In the genomic region with DNA sequence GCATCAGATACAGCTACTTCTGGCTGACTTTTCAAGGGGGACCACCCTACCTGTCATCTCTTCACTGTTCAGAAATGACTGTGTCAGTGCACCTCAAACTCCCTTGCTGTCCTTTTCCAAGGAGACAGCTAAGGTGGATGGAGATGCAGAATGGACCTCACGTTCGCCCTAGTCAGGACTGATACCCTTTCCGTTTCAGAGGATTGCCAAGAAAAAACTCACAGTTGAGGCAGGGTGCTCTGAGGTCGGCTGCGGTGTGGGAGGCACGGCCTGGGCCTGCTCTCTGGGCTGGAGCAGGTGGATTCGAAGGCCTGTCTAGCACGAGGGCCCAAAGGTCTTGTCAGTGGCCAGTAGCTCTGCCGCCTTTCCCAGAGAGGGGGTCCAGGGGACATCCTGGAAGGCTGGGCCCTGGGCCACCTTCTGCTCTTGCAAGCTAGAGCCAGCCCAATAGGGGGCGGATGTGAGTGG, we compare ENCODE assay signal across 2 cellular contexts.
TF ChIP-seq lines count a peak whose summit lies in the region.

No MANE protein-coding gene starts in this region.

TF ChIP-seq in SK-N-SH, 30 proteins besides CTCF, POLR2A, EP300 and RAD21:
- TF ChIP-seq SMC3 (IDR thresholded peaks at IDR 0.05; ENCODE audit: low read depth, low read length): peak; percentile 31; the same call in 1 of the 2 replicates
- no peak for TF ChIP-seq EZH2phosphoT487 (IDR thresholded peaks at IDR 0.05; ENCODE audit: borderline replicate concordance, low read depth)
TF ChIP-seq in SK-N-SH: peak in this region for 1.

TF ChIP-seq in H1, 55 proteins besides CTCF, POLR2A, EP300 and RAD21:
- TF ChIP-seq SIN3A (conservative IDR thresholded peaks at IDR 0.05 in 1 of 2, IDR thresholded peaks at IDR 0.05 in 1 of 2; ENCODE audit: low read depth in 1 of 2, low read length in 2 of 2) (peak in 1 of 2 experiments; percentile 66; a peak in 2 of 4 replicates), BRCA1 (IDR thresholded peaks at IDR 0.05; ENCODE audit: low read depth, low read length) (no peak; the same call in 1 of the 2 replicates), EZH2 (IDR thresholded peaks at IDR 0.05; ENCODE audit: low read depth, low read length, severe bottlenecking) (no peak), CREB1 (IDR thresholded peaks at IDR 0.05) (no peak), SIX5 (IDR thresholded peaks at IDR 0.05; ENCODE audit: low read depth, low read length) (no peak), CHD7 (IDR thresholded peaks at IDR 0.05; ENCODE audit: insufficient replicate concordance, low read length) (no peak), ASH2L (IDR thresholded peaks at IDR 0.05; ENCODE audit: low read length) (no peak), HDAC2 (IDR thresholded peaks at IDR 0.05; ENCODE audit: borderline replicate concordance in 1 of 2, low read depth in 2 of 2, low read length in 2 of 2) (peak in 1 of 2 experiments; percentile 49; a peak in 1 of 4 replicates), BACH1 (IDR thresholded peaks at IDR 0.05; ENCODE audit: low read length) (peak; percentile 53; the same call in 1 of the 2 replicates), JUN (IDR thresholded peaks at IDR 0.05; ENCODE audit: low read depth, low read length) (no peak), FOSL1 (IDR thresholded peaks at IDR 0.05; ENCODE audit: insufficient read depth, low read depth, low read length) (no peak), SAP30 (IDR thresholded peaks at IDR 0.05; ENCODE audit: insufficient read depth, insufficient replicate concordance, low read length) (no peak), TCF12 (IDR thresholded peaks at IDR 0.05; ENCODE audit: low read depth, low read length) (no peak), GTF2F1 (IDR thresholded peaks at IDR 0.05; ENCODE audit: borderline replicate concordance, low read depth, low read length) (no peak), SP4 (IDR thresholded peaks at IDR 0.05; ENCODE audit: low read length) (no peak), ZNF274 (IDR thresholded peaks at IDR 0.05; ENCODE audit: borderline replicate concordance, extremely low read depth, low read length) (no peak), SP1 (IDR thresholded peaks at IDR 0.05; ENCODE audit: low read depth, low read length) (no peak), ATF2 (IDR thresholded peaks at IDR 0.05; ENCODE audit: low read length) (no peak), CBX8 (IDR thresholded peaks at IDR 0.05; ENCODE audit: borderline replicate concordance, low read depth, low read length) (no peak), RNF2 (IDR thresholded peaks at IDR 0.05; ENCODE audit: borderline replicate concordance, low read depth, low read length, missing control alignments, poor library complexity, severe bottlenecking) (no peak), SUZ12 (IDR thresholded peaks at IDR 0.05; ENCODE audit: low read length) (no peak)
- TF ChIP-seq, protein P1, sequence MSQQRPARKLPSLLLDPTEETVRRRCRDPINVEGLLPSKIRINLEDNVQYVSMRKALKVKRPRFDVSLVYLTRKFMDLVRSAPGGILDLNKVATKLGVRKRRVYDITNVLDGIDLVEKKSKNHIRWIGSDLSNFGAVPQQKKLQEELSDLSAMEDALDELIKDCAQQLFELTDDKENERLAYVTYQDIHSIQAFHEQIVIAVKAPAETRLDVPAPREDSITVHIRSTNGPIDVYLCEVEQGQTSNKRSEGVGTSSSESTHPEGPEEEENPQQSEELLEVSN (IDR thresholded peaks at IDR 0.05): peak; percentile 82
- TF ChIP-seq, protein P2, sequence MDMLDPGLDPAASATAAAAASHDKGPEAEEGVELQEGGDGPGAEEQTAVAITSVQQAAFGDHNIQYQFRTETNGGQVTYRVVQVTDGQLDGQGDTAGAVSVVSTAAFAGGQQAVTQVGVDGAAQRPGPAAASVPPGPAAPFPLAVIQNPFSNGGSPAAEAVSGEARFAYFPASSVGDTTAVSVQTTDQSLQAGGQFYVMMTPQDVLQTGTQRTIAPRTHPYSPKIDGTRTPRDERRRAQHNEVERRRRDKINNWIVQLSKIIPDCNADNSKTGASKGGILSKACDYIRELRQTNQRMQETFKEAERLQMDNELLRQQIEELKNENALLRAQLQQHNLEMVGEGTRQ (IDR thresholded peaks at IDR 0.05; ENCODE audit: low read length): no peak
- TF ChIP-seq, protein P3, sequence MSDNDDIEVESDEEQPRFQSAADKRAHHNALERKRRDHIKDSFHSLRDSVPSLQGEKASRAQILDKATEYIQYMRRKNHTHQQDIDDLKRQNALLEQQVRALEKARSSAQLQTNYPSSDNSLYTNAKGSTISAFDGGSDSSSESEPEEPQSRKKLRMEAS (IDR thresholded peaks at IDR 0.05): peak; percentile 70
